In genomic region chr18:58222439-58223125, GRCh38 we compare ENCODE assay signal across 11 cellular contexts.
DNase-seq lines count a peak whose midpoint lies in the region; ATAC-seq and TF ChIP-seq lines count a peak whose summit lies in the region.
"Had no signal": no experiment of that assay in that cellular context is flagged by ENCODE, and none has a peak within 500 bp of the region (broad histone marks: within the 10 kb centered on the region; RNA-seq: fewer than 3 reads in every experiment).

No MANE protein-coding gene starts in this region.

- in situ Hi-C loops in mammary epithelial cell (cut with MboI; ENCODE audit: low sequenced_read_pairs in 2 of 2) = no loop called here

- H3K36me3 Mint-ChIP-seq in activated naive CD4-positive, alpha-beta T cell treated with anti-CD3 and anti-CD28 coated beads, Interleukin-2, amount 50 U/mL, for 24 hours = no peaks in the 10 kb centered on the region
- no peaks in the 10 kb centered on the region for H3K36me3 Mint-ChIP-seq in activated naive CD4-positive, alpha-beta T cell treated with anti-CD3 and anti-CD28 coated beads for 36 hours (ENCODE audit: low read depth)
- no peaks in the 10 kb centered on the region for H3K36me3 Mint-ChIP-seq in activated CD4-positive, alpha-beta T cell treated with anti-CD3 and anti-CD28 coated beads, Interleukin-2, amount 10 ng/mL, durations not matched to agents 7 days and 5 days (ENCODE audit: low read depth)

- 2% methylated on average over 3 of the region's 3 CpGs for WGBS in mammary epithelial cell (ENCODE audit: low coverage, missing lambda C conversion rate)
- 51 to 64% methylated on average over 3 of the region's 3 CpGs for WGBS in lung, 2 donors

- H3K27me3 ChIP-seq in mammary epithelial cell (ENCODE audit: insufficient read depth, low read length) (no peaks in the 10 kb centered on the region), lung (ENCODE audit: control insufficient read depth, insufficient read depth) (no peaks in the 10 kb centered on the region)

- H3K36me3 ChIP-seq in mammary epithelial cell (ENCODE audit: insufficient read depth, low read length) = no peaks in the 10 kb centered on the region
- no peaks in the 10 kb centered on the region for H3K36me3 ChIP-seq in lung (ENCODE audit: control insufficient read depth in 2 of 2, insufficient read depth in 2 of 2, low read length in 2 of 2)

- no peak overlapping the region for H2AFZ ChIP-seq in mammary epithelial cell (ENCODE audit: low read depth, low read length)

- no peak overlapping the region for H3K4me3 Mint-ChIP-seq in activated naive CD4-positive, alpha-beta T cell treated with anti-CD3 and anti-CD28 coated beads, Interleukin-2, amount 50 U/mL, for 24 hours
- H3K4me3 Mint-ChIP-seq in activated naive CD4-positive, alpha-beta T cell treated with anti-CD3 and anti-CD28 coated beads for 36 hours = no peak overlapping the region
- H3K4me3 Mint-ChIP-seq in activated CD4-positive, alpha-beta T cell treated with anti-CD3 and anti-CD28 coated beads, Interleukin-2, amount 10 ng/mL, durations not matched to agents 7 days and 5 days = no peak overlapping the region
- H3K4me3 Mint-ChIP-seq: activated CD4-positive, alpha-beta T cell treated with anti-CD3 and anti-CD28 coated beads for 36 hours; nephron progenitor cell had no signal

- ATAC-seq in lung (ENCODE audit: insufficient read depth, low FRiP score) (no peak), HG03139 (IDR thresholded peaks at IDR 0.05; ENCODE audit: unreplicated experiment) (no peak)
- ATAC-seq: activated CD4-positive, alpha-beta T cell treated with anti-CD3 and anti-CD28 coated beads for 36 hours had no signal

- H3K4me1 ChIP-seq in mammary epithelial cell (ENCODE audit: insufficient read depth, low read length) (peaks cover 52% of the 10 kb centered on the region), lung (ENCODE audit: control insufficient read depth in 2 of 2, insufficient read depth in 2 of 2, low read length in 2 of 2) (peaks cover 12 to 19% of the 10 kb centered on the region in 2 donors)

- H3K27ac Mint-ChIP-seq in activated naive CD4-positive, alpha-beta T cell treated with anti-CD3 and anti-CD28 coated beads, Interleukin-2, amount 50 U/mL, for 24 hours = peak overlapping the region; percentile 14
- no peak overlapping the region for H3K27ac Mint-ChIP-seq in activated naive CD4-positive, alpha-beta T cell treated with anti-CD3 and anti-CD28 coated beads for 36 hours
- no peak overlapping the region for H3K27ac Mint-ChIP-seq in activated CD4-positive, alpha-beta T cell treated with anti-CD3 and anti-CD28 coated beads, Interleukin-2, amount 10 ng/mL, durations not matched to agents 7 days and 5 days
- H3K27ac Mint-ChIP-seq: activated CD4-positive, alpha-beta T cell treated with anti-CD3 and anti-CD28 coated beads for 36 hours had no signal

- POLR2A ChIA-PET in activated CD4-positive, alpha-beta T cell treated with anti-CD3 and anti-CD28 coated beads, Interleukin-2, amount 10 ng/mL, durations not matched to agents 7 days and 5 days (lab: Charles Lee) = no interaction called here

- intact Hi-C loops in activated naive CD4-positive, alpha-beta T cell treated with anti-CD3 and anti-CD28 coated beads for 36 hours (cut with micrococcal nuclease) = no loop called here
- intact Hi-C loops in mammary epithelial cell (cut with micrococcal nuclease) = no loop called here

- no peak for DNase-seq in activated naive CD4-positive, alpha-beta T cell treated with anti-CD3 and anti-CD28 coated beads for 36 hours
- DNase-seq in mammary epithelial cell (peak; percentile 54), lung (ENCODE audit: low spot score) (peak; percentile 11), SKM-1 (lab: John Stamatoyannopoulos, UW; ENCODE audit: unreplicated experiment) (no peak)
- DNase-seq in activated CD4-positive, alpha-beta T cell treated with anti-CD3 and anti-CD28 coated beads, Interleukin-2, amount 10 ng/mL, durations not matched to agents 7 days and 5 days = no peak
- no peak for DNase-seq in stimulated activated CD4-positive, alpha-beta T cell treated with anti-CD3 and anti-CD28 coated beads, Interleukin-1b, Interleukin-23, amount 100 ng/mL, for 48 hours
- DNase-seq: activated CD4-positive, alpha-beta T cell treated with anti-CD3 and anti-CD28 coated beads for 36 hours; NCI-H1105 treated with DMSO at 0.1 percent for 48 hours; nephron progenitor cell had no signal

- H3K4me2 ChIP-seq in mammary epithelial cell (ENCODE audit: insufficient read depth, low read depth, low read length) = peak overlapping the region; percentile 82

- H3K4me3 ChIP-seq in mammary epithelial cell (replicated peaks in 1 of 3; ENCODE audit: insufficient read depth in 1 of 3, low read depth in 2 of 3, low read length in 3 of 3) = peak overlapping the region; percentile 71 to 96 (median 93)
- H3K4me3 ChIP-seq in lung = no peak overlapping the region

- no peaks in the 10 kb centered on the region for H4K20me1 ChIP-seq in mammary epithelial cell (ENCODE audit: insufficient read depth, low read length)

- H3K27me3 Mint-ChIP-seq in activated naive CD4-positive, alpha-beta T cell treated with anti-CD3 and anti-CD28 coated beads, Interleukin-2, amount 50 U/mL, for 24 hours = no peaks in the 10 kb centered on the region
- H3K27me3 Mint-ChIP-seq in activated naive CD4-positive, alpha-beta T cell treated with anti-CD3 and anti-CD28 coated beads for 36 hours (ENCODE audit: low read depth) = no peaks in the 10 kb centered on the region
- peaks cover 5% of the 10 kb centered on the region for H3K27me3 Mint-ChIP-seq in activated CD4-positive, alpha-beta T cell treated with anti-CD3 and anti-CD28 coated beads, Interleukin-2, amount 10 ng/mL, durations not matched to agents 7 days and 5 days

- H3K9ac ChIP-seq in mammary epithelial cell (ENCODE audit: insufficient read depth, low read length) = peak overlapping the region; percentile 100

- no TSS peak for BruUV-seq in mammary epithelial cell (replicated peaks; lab: Mats Ljungman, UMichigan)

- H3K9me3 Mint-ChIP-seq in activated naive CD4-positive, alpha-beta T cell treated with anti-CD3 and anti-CD28 coated beads, Interleukin-2, amount 50 U/mL, for 24 hours = no peaks in the 10 kb centered on the region
- H3K9me3 Mint-ChIP-seq in activated naive CD4-positive, alpha-beta T cell treated with anti-CD3 and anti-CD28 coated beads for 36 hours = no peaks in the 10 kb centered on the region
- H3K9me3 Mint-ChIP-seq in activated CD4-positive, alpha-beta T cell treated with anti-CD3 and anti-CD28 coated beads, Interleukin-2, amount 10 ng/mL, durations not matched to agents 7 days and 5 days = no peaks in the 10 kb centered on the region
- H3K9me3 Mint-ChIP-seq: nephron progenitor cell had no signal

- TF ChIP-seq CTCF in mammary epithelial cell (conservative IDR thresholded peaks at IDR 0.05 in 1 of 2, IDR thresholded peaks at IDR 0.05 in 1 of 2; ENCODE audit: extremely low read depth in 1 of 2, insufficient read depth in 1 of 2, low read depth in 1 of 2, low read length in 2 of 2) (no peak), lung (IDR thresholded peaks at IDR 0.05; ENCODE audit: control extremely low read depth, extremely low read depth) (no peak)

- peaks cover 95% of the 10 kb centered on the region for H3K79me2 ChIP-seq in mammary epithelial cell (ENCODE audit: insufficient read depth, low read length)

- H3K9me3 ChIP-seq in mammary epithelial cell (replicated peaks; ENCODE audit: insufficient read depth, low read length) = no peaks in the 10 kb centered on the region
- no peaks in the 10 kb centered on the region for H3K9me3 ChIP-seq in lung (ENCODE audit: control insufficient read depth in 2 of 2, insufficient read depth in 1 of 2, low read length in 1 of 2)

- H3K27ac ChIP-seq in mammary epithelial cell (ENCODE audit: insufficient read depth, low read depth, low read length) = peak overlapping the region; percentile 99
- peak overlapping the region in 1 of 2 donors; percentile 33 for H3K27ac ChIP-seq in lung (ENCODE audit: low read depth in 1 of 2, low read length in 1 of 2)

- dilution Hi-C loops in mammary epithelial cell (cut with HindIII; ENCODE audit: low sequenced_read_pairs) = loop anchor here (5.0 kb wide), 2 partner anchors 35 to 65 kb away; no protein-coding TSS in a partner anchor

- peaks cover 13% of the 10 kb centered on the region for H3K4me1 Mint-ChIP-seq in activated naive CD4-positive, alpha-beta T cell treated with anti-CD3 and anti-CD28 coated beads, Interleukin-2, amount 50 U/mL, for 24 hours
- peaks cover 17% of the 10 kb centered on the region for H3K4me1 Mint-ChIP-seq in activated naive CD4-positive, alpha-beta T cell treated with anti-CD3 and anti-CD28 coated beads for 36 hours (ENCODE audit: low read depth)
- H3K4me1 Mint-ChIP-seq in activated CD4-positive, alpha-beta T cell treated with anti-CD3 and anti-CD28 coated beads, Interleukin-2, amount 10 ng/mL, durations not matched to agents 7 days and 5 days = no peaks in the 10 kb centered on the region

- CTCF ChIA-PET in activated naive CD4-positive, alpha-beta T cell treated with anti-CD3 and anti-CD28 coated beads for 36 hours (lab: Charles Lee) = no interaction called here
- CTCF ChIA-PET in mammary epithelial cell (lab: Charles Lee; ENCODE audit: low non-redundant PET) = no interaction called here
- CTCF ChIA-PET in activated CD4-positive, alpha-beta T cell treated with anti-CD3 and anti-CD28 coated beads, Interleukin-2, amount 10 ng/mL, durations not matched to agents 7 days and 5 days (lab: Charles Lee) = no interaction called here

Comparison
In these comparisons a context has a peak if more than half of its experiments do, and no peak if none do; other contexts are left out.
1. DNase-seq: peak in mammary epithelial cell (single experiment) and lung (single experiment); none in activated naive CD4-positive, alpha-beta T cell treated with anti-CD3 and anti-CD28 coated beads for 36 hours (single experiment), activated CD4-positive, alpha-beta T cell treated with anti-CD3 and anti-CD28 coated beads, Interleukin-2, amount 10 ng/mL, durations not matched to agents 7 days and 5 days (single experiment), stimulated activated CD4-positive, alpha-beta T cell treated with anti-CD3 and anti-CD28 coated beads, Interleukin-1b, Interleukin-23, amount 100 ng/mL, for 48 hours (single experiment) and SKM-1 (single experiment).